1 cellular context compared by ENCODE assay signal in the genomic region with DNA sequence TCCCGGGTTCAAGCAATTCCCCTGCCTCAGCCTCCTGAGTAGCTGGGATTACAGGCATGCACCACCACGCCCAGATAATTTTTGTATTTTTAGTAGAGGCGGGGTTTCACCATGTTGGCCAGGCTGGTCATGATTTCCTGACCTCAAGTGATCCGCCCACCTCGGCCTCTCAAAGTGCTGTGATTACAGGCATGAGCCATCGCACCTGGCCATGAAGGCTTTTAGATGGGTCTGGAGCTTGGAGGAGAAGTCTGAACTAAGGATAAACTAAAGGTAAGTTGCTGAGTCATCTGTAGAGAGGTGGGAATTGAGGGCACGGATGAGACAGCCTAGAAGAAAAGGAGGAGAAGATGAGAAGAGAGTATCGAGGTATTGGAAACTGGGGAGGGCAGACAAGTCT.
A peak's percentile ranks its signal among the peaks of the same experiment; 100 is the strongest.
TF ChIP-seq lines count a peak whose summit lies in the region.

A gene (plus strand): TSS at position 199 of the 400 bp plus-strand sequence. CDS start 80,619 bp downstream, outside the sequence.

TF ChIP-seq in IMR-90, 13 proteins besides CTCF, POLR2A, EP300 and RAD21:
- peak; percentile 61 for TF ChIP-seq NFE2L2 (IDR thresholded peaks at IDR 0.05; ENCODE audit: low read depth, low read length)
